In genomic region chr6:5030596-5031136, GRCh38 we compare ENCODE assay signal across 1 cellular context.
TF ChIP-seq lines count a peak whose summit lies in the region.

No MANE protein-coding gene starts in this region.

TF ChIP-seq in HepG2, 621 proteins besides CTCF, POLR2A, EP300 and RAD21 (continued from another document and continues in another):
- TF ChIP-seq GMEB1 (CRISPR knock-in tag; IDR thresholded peaks at IDR 0.05; ENCODE audit: borderline replicate concordance) (peak; percentile 32; the same call in 1 of the 2 replicates), NFKB2 (CRISPR knock-in tag; IDR thresholded peaks at IDR 0.05; ENCODE audit: borderline replicate concordance) (no peak), ELF1 (CRISPR knock-in tag; IDR thresholded peaks at IDR 0.05) (peak; percentile 68), ZNF335 (CRISPR knock-in tag; IDR thresholded peaks at IDR 0.05) (peak; percentile 80; the same call in 1 of the 2 replicates), ZNF274 (CRISPR knock-in tag; IDR thresholded peaks at IDR 0.05) (peak; percentile 76), ZNF572 (CRISPR knock-in tag; IDR thresholded peaks at IDR 0.05) (no peak), GATAD1 (CRISPR knock-in tag; IDR thresholded peaks at IDR 0.05) (peak; percentile 72), HMGXB4 (CRISPR knock-in tag; IDR thresholded peaks at IDR 0.05; ENCODE audit: borderline replicate concordance in 1 of 2, low read depth in 1 of 2) (peak; percentile 61 to 91; a peak in 3 of 4 replicates), ZNF468 (CRISPR knock-in tag; IDR thresholded peaks at IDR 0.05) (no peak), MLXIP (CRISPR knock-in tag; IDR thresholded peaks at IDR 0.05; ENCODE audit: borderline replicate concordance) (no peak), GABPB1 (CRISPR knock-in tag; IDR thresholded peaks at IDR 0.05) (peak; percentile 80), E2F5 (CRISPR knock-in tag; conservative IDR thresholded peaks at IDR 0.05) (no peak), PITX1 (CRISPR knock-in tag; IDR thresholded peaks at IDR 0.05) (peak; percentile 54; the same call in 1 of the 2 replicates), ZNF777 (CRISPR knock-in tag; IDR thresholded peaks at IDR 0.05) (peak; percentile 99), TEAD3 (CRISPR knock-in tag; optimal IDR thresholded peaks at IDR 0.05; ENCODE audit: borderline replicate concordance) (peak; percentile 49), ZNF784 (CRISPR knock-in tag; IDR thresholded peaks at IDR 0.05; ENCODE audit: borderline replicate concordance) (0 out of 2 replicates have a peak, but pooled peaks have one; percentile 39), ZNF773 (CRISPR knock-in tag; IDR thresholded peaks at IDR 0.05; ENCODE audit: borderline replicate concordance) (no peak), SOX6 (IDR thresholded peaks at IDR 0.05) (no peak), SOX6 (CRISPR knock-in tag; IDR thresholded peaks at IDR 0.05) (0 out of 2 replicates have a peak, but pooled peaks have one; percentile 39), ZNF800 (CRISPR knock-in tag; IDR thresholded peaks at IDR 0.05) (no peak), ZNF557 (CRISPR knock-in tag; IDR thresholded peaks at IDR 0.05) (no peak), SYNCRIP (IDR thresholded peaks at IDR 0.05; ENCODE audit: insufficient read depth, low read depth, low read length) (no peak), SIX4 (CRISPR knock-in tag; IDR thresholded peaks at IDR 0.05) (no peak), SMAD3 (CRISPR knock-in tag; IDR thresholded peaks at IDR 0.05) (peak; percentile 46; the same call in 1 of the 2 replicates), HMG20B (CRISPR knock-in tag; conservative IDR thresholded peaks at IDR 0.05) (no peak), THRA (CRISPR knock-in tag; IDR thresholded peaks at IDR 0.05; ENCODE audit: borderline replicate concordance) (no peak), NRL (CRISPR knock-in tag; IDR thresholded peaks at IDR 0.05; ENCODE audit: borderline replicate concordance) (no peak), ETV5 (CRISPR knock-in tag; IDR thresholded peaks at IDR 0.05; ENCODE audit: borderline replicate concordance) (peak; percentile 86), HNF4A (CRISPR knock-in tag; IDR thresholded peaks at IDR 0.05) (no peak), ZSCAN30 (CRISPR knock-in tag; IDR thresholded peaks at IDR 0.05) (no peak), DNMT3B (CRISPR knock-in tag; conservative IDR thresholded peaks at IDR 0.05) (no peak), WIZ (CRISPR knock-in tag; IDR thresholded peaks at IDR 0.05) (no peak), TBX2 (CRISPR knock-in tag; IDR thresholded peaks at IDR 0.05; ENCODE audit: borderline replicate concordance) (0 out of 2 replicates have a peak, but pooled peaks have one; percentile 35), RFX1 (IDR thresholded peaks at IDR 0.05) (no peak), ZNF326 (CRISPR knock-in tag; IDR thresholded peaks at IDR 0.05; ENCODE audit: borderline replicate concordance) (no peak), ZNF614 (CRISPR knock-in tag; IDR thresholded peaks at IDR 0.05; ENCODE audit: borderline replicate concordance) (peak; percentile 62; the same call in 1 of the 2 replicates), ZC3H13 (CRISPR knock-in tag; IDR thresholded peaks at IDR 0.05) (no peak), ZKSCAN5 (CRISPR knock-in tag; IDR thresholded peaks at IDR 0.05) (no peak), ZBTB8A (CRISPR knock-in tag; IDR thresholded peaks at IDR 0.05; ENCODE audit: borderline replicate concordance, low read depth) (no peak), ZNF672 (CRISPR knock-in tag; IDR thresholded peaks at IDR 0.05) (no peak), HIVEP1 (CRISPR knock-in tag; IDR thresholded peaks at IDR 0.05) (no peak), STAG1 (CRISPR knock-in tag; IDR thresholded peaks at IDR 0.05) (peak; percentile 95), MAX (IDR thresholded peaks at IDR 0.05) (peak; percentile 94), MAFG (CRISPR knock-in tag; IDR thresholded peaks at IDR 0.05) (no peak), MTA1 (CRISPR knock-in tag; IDR thresholded peaks at IDR 0.05; ENCODE audit: borderline replicate concordance) (no peak), KLF12 (CRISPR knock-in tag; IDR thresholded peaks at IDR 0.05; ENCODE audit: borderline replicate concordance) (no peak; the same call in 1 of the 2 replicates), ONECUT2 (CRISPR knock-in tag; IDR thresholded peaks at IDR 0.05) (no peak), ZNF318 (CRISPR knock-in tag; IDR thresholded peaks at IDR 0.05) (no peak)
